In the genomic region with DNA sequence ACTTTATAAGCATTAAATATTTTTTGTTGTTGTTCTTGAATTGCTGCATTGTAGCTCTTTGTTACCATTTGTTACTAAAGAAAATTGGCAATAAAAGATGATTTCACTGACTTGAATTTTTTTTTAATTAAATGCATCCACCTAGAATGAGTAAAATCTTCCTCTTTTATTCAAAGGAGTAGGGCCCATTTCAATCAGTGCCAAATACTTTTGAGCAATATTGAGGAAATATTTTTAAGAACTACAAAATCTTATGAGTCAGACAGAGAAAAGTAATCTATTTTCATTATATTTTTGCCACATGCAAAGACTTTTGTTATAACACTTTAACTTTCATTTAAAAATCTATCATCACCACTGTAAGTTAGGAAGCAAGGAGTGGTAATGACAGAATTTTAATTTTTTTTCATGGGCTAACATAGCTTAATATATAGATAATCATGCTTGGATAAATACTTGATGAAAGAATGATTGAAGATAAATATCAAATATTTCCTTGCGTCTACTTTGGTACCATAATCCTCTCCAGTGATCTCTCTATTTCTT, we compare ENCODE assay signal across 20 cellular contexts.
DNase-seq lines count a peak whose midpoint lies in the region; TF ChIP-seq lines count a peak whose summit lies in the region.
"Had no signal": no experiment of that assay in that cellular context is flagged by ENCODE, and none has a peak within 500 bp of the region (broad histone marks: within the 10 kb centered on the region; RNA-seq: fewer than 3 reads in every experiment).

No MANE protein-coding gene starts in this region.

- H3F3A ChIP-seq in SK-N-SH (replicated peaks; ENCODE audit: insufficient read depth) = peaks cover 26% of the 10 kb centered on the region

- WGBS in SK-N-SH (ENCODE audit: low lambda C conversion rate) = 16% methylated on average over 1 of the region's 1 CpG

- peak overlapping the region; percentile 41 for H3K4me2 ChIP-seq in SK-N-SH
- H3K4me2 ChIP-seq: neural progenitor cell had no signal

- H3K4me1 ChIP-seq in SK-N-SH (ENCODE audit: control insufficient read depth in 1 of 2, insufficient read depth in 2 of 2, low read depth in 1 of 2, low read length in 1 of 2) = peaks cover 0 to 12% of the 10 kb centered on the region in 2 experiments; a peak in 2 of 4 replicates
- H3K4me1 ChIP-seq: uterus had no signal

- H3K27ac Mint-ChIP-seq in type B pancreatic cell = peak overlapping the region; percentile 52
- H3K27ac Mint-ChIP-seq: activated naive CD8-positive, alpha-beta T cell treated with anti-CD3 and anti-CD28 coated beads, Interleukin-2, amount 10 ng/mL, durations not matched to agents 7 days and 5 days; B cell; neural progenitor cell; stimulated activated effector memory CD8-positive, alpha-beta T cell treated with anti-CD3 and anti-CD28 coated beads, Interleukin-12 subunit alpha, Interleukin-12 subunit beta, amount 100 ng/mL, for 72 hours had no signal

- H3K9me2 ChIP-seq in SK-N-SH = no peaks in the 10 kb centered on the region

- H3K79me2 ChIP-seq in SK-N-SH (ENCODE audit: insufficient read depth) = no peaks in the 10 kb centered on the region

- DNase-seq in EL (peak; percentile 9), SK-N-SH (no peak), fibroblast of mammary gland (ENCODE audit: low read depth) (peak; percentile 38), type B pancreatic cell (ENCODE audit: extremely low spot score, unreplicated experiment) (no peak), OCI-M1 (lab: John Stamatoyannopoulos, UW) (no peak), NCI-H510A treated with DMSO at 0.1 percent for 48 hours (lab: John Stamatoyannopoulos, UW) (no peak), SHP77 treated with DMSO at 0.1 percent for 48 hours (lab: John Stamatoyannopoulos, UW) (no peak)
- DNase-seq: activated naive CD8-positive, alpha-beta T cell treated with anti-CD3 and anti-CD28 coated beads, Interleukin-2, amount 10 ng/mL, durations not matched to agents 7 days and 5 days; body of pancreas; foreskin melanocyte; hypothalamus; NCI-H1092 treated with DMSO at 0.1 percent for 48 hours; NCI-H2029 treated with DMSO at 0.1 percent for 48 hours; NCI-H446; uterus had no signal

- TF ChIP-seq CTCF in SK-N-SH (IDR thresholded peaks at IDR 0.05) (no peak), fibroblast of mammary gland (conservative IDR thresholded peaks at IDR 0.05; ENCODE audit: control insufficient read depth, insufficient read depth, low read depth, low read length) (no peak), type B pancreatic cell (conservative IDR thresholded peaks at IDR 0.05) (no peak)

- no peak for TF ChIP-seq EP300 in SK-N-SH (IDR thresholded peaks at IDR 0.05; ENCODE audit: borderline replicate concordance in 1 of 2, low read depth in 1 of 2, low read length in 1 of 2)

- no peaks in the 10 kb centered on the region for H3K36me3 ChIP-seq in SK-N-SH (replicated peaks in 1 of 2; ENCODE audit: control insufficient read depth in 1 of 2, insufficient read depth in 2 of 2, low read length in 1 of 2)
- H3K36me3 ChIP-seq: neural progenitor cell, suprapubic skin, uterus had no signal

- no peak overlapping the region for H3K4me3 ChIP-seq in SK-N-SH (ENCODE audit: low read depth in 2 of 2, low read length in 1 of 2)
- no peak overlapping the region for H3K4me3 ChIP-seq in fibroblast of mammary gland (ENCODE audit: control insufficient read depth, low read depth, low read length)
- H3K4me3 ChIP-seq: body of pancreas, neural progenitor cell, SK-N-MC, suprapubic skin, uterus had no signal

- peaks cover 4% of the 10 kb centered on the region for H3K9me3 Mint-ChIP-seq in type B pancreatic cell
- H3K9me3 Mint-ChIP-seq: activated naive CD8-positive, alpha-beta T cell treated with anti-CD3 and anti-CD28 coated beads, Interleukin-2, amount 10 ng/mL, durations not matched to agents 7 days and 5 days; stimulated activated effector memory CD8-positive, alpha-beta T cell treated with anti-CD3 and anti-CD28 coated beads, Interleukin-12 subunit alpha, Interleukin-12 subunit beta, amount 100 ng/mL, for 72 hours had no signal

- H3K9ac ChIP-seq in SK-N-SH = peak overlapping the region; percentile 43; the same call in 1 of the 2 replicates
- H3K9ac ChIP-seq: neural progenitor cell had no signal

- CTCF ChIA-PET in SK-N-SH (lab: Yijun Ruan, JAX) = interaction anchor here (0.7 to 1.1 kb wide), 3 partner anchors 21 to 346 kb away, joined by 3 to 4 read pairs (median 3); no protein-coding TSS in a partner anchor

- no peaks in the 10 kb centered on the region for H3K27me3 Mint-ChIP-seq in type B pancreatic cell
- H3K27me3 Mint-ChIP-seq: B cell had no signal

- no peaks in the 10 kb centered on the region for H4K20me1 ChIP-seq in SK-N-SH (ENCODE audit: insufficient read depth)

- H3K36me3 Mint-ChIP-seq in type B pancreatic cell = no peaks in the 10 kb centered on the region
- H3K36me3 Mint-ChIP-seq: activated naive CD8-positive, alpha-beta T cell treated with anti-CD3 and anti-CD28 coated beads, Interleukin-2, amount 10 ng/mL, durations not matched to agents 7 days and 5 days; neural progenitor cell; stimulated activated effector memory CD8-positive, alpha-beta T cell treated with anti-CD3 and anti-CD28 coated beads, Interleukin-12 subunit alpha, Interleukin-12 subunit beta, amount 100 ng/mL, for 72 hours had no signal

- no peak for TF ChIP-seq RAD21 in SK-N-SH (IDR thresholded peaks at IDR 0.05; ENCODE audit: low read length)

- H3K4me1 Mint-ChIP-seq in type B pancreatic cell (ENCODE audit: unreplicated experiment) = peaks cover 6% of the 10 kb centered on the region
- H3K4me1 Mint-ChIP-seq: activated naive CD8-positive, alpha-beta T cell treated with anti-CD3 and anti-CD28 coated beads, Interleukin-2, amount 10 ng/mL, durations not matched to agents 7 days and 5 days; B cell; stimulated activated effector memory CD8-positive, alpha-beta T cell treated with anti-CD3 and anti-CD28 coated beads, Interleukin-12 subunit alpha, Interleukin-12 subunit beta, amount 100 ng/mL, for 72 hours had no signal

- H3K9me3 ChIP-seq in SK-N-SH = no peaks in the 10 kb centered on the region
- H3K9me3 ChIP-seq: body of pancreas, suprapubic skin, uterus had no signal

- peak overlapping the region; percentile 28 to 89; a peak in 3 of 4 replicates for H3K27ac ChIP-seq in SK-N-SH (ENCODE audit: low read depth in 2 of 2, low read length in 1 of 2)
- H3K27ac ChIP-seq: neural progenitor cell, SK-N-MC, suprapubic skin, uterus had no signal

- no peaks in the 10 kb centered on the region for H3K27me3 ChIP-seq in SK-N-SH (ENCODE audit: insufficient read depth)
- H3K27me3 ChIP-seq: body of pancreas, neural progenitor cell, suprapubic skin, uterus had no signal

- POLR2A ChIA-PET in SK-N-SH (lab: Yijun Ruan, JAX) = no interaction called here

- no peak overlapping the region for H3K4me3 Mint-ChIP-seq in type B pancreatic cell
- H3K4me3 Mint-ChIP-seq: activated naive CD8-positive, alpha-beta T cell treated with anti-CD3 and anti-CD28 coated beads, Interleukin-2, amount 10 ng/mL, durations not matched to agents 7 days and 5 days; B cell; neural progenitor cell; stimulated activated effector memory CD8-positive, alpha-beta T cell treated with anti-CD3 and anti-CD28 coated beads, Interleukin-12 subunit alpha, Interleukin-12 subunit beta, amount 100 ng/mL, for 72 hours had no signal

- H2AFZ ChIP-seq in SK-N-SH (ENCODE audit: low read depth) = 0 out of 2 replicates have a peak overlapping the region, but pooled peaks have one; percentile 10
- H2AFZ ChIP-seq: neural progenitor cell had no signal

TF ChIP-seq in SK-N-SH, 30 proteins besides CTCF, POLR2A, EP300 and RAD21:
- TF ChIP-seq FOSL2 (IDR thresholded peaks at IDR 0.05; ENCODE audit: borderline replicate concordance, low read depth) = 0 out of 2 replicates have a peak, but pooled peaks have one; percentile 14
- no peak for TF ChIP-seq NRF1 (IDR thresholded peaks at IDR 0.05; ENCODE audit: low read depth, low read length)
- TF ChIP-seq, protein P1, sequence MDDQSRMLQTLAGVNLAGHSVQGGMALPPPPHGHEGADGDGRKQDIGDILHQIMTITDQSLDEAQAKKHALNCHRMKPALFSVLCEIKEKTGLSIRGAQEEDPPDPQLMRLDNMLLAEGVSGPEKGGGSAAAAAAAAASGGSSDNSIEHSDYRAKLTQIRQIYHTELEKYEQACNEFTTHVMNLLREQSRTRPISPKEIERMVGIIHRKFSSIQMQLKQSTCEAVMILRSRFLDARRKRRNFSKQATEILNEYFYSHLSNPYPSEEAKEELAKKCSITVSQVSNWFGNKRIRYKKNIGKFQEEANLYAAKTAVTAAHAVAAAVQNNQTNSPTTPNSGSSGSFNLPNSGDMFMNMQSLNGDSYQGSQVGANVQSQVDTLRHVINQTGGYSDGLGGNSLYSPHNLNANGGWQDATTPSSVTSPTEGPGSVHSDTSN (IDR thresholded peaks at IDR 0.05) = peak; percentile 23; the same call in 1 of the 2 replicates

Comparison
In these comparisons a context has a peak if more than half of its experiments do, and no peak if none do; other contexts are left out.
1. DNase-seq: peak in EL (single experiment) and fibroblast of mammary gland (single experiment); none in SK-N-SH (single experiment), type B pancreatic cell (single experiment), OCI-M1 (single experiment), NCI-H510A treated with DMSO at 0.1 percent for 48 hours (single experiment) and SHP77 treated with DMSO at 0.1 percent for 48 hours (single experiment).